Comparison of ENCODE assay signal across 14 cellular contexts in the genomic region with DNA sequence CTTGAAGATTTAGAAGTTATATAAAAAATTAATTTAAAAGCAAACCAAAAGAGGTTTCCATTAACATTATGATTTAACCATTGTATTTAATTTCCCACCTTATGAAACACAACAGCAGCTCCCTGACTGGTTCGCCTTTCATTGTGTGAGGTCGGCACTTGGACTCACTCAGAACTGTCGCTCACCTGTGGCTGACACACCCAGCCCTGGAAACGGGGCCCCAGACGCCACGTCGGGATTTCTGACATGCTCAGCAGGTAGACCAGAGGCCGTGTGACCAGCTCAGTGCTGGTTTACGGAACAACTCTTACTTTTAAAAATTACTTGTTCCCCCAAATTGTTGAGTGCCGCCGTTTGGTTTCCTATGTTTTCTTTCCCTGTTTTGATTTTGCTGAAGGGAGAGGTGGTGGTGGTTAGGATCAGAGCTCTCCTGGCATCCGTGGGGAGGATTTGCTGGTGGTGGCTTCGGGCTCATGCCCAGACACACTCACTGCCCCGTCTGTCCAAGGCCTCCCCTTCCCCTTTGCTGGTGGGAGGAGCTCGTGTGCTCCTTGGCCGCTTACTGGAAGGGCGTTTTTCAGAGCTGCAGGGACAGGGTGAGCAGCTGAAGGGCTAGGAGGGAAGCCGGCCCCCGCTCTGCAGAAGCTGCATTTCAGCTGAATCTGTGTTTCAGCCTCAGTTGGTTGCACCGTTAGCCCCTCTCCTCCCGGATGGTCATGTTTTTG. TPM values are rescaled to one million over a fixed set of nuclear protein-coding genes. Genes with fewer than 3 reads are reported as not detected.
DNase-seq lines count a peak whose midpoint lies in the region; ATAC-seq, FAIRE-seq and TF ChIP-seq lines count a peak whose summit lies in the region.
"Had no signal": no experiment of that assay in that cellular context is flagged by ENCODE, and none has a peak within 500 bp of the region (broad histone marks: within the 10 kb centered on the region; RNA-seq: fewer than 3 reads in every experiment).

No MANE protein-coding gene starts in this region.

- H3K27ac ChIP-seq in PC-3 (ENCODE audit: low read length) (no peak overlapping the region), mesendoderm (ENCODE audit: low read depth, low read length) (no peak overlapping the region)
- H3K27ac ChIP-seq: left lung had no signal

- H2BK120ac ChIP-seq in mesendoderm (ENCODE audit: low read depth, low read length): no peak overlapping the region

- CTCF ChIA-PET in PC-3 (lab: Charles Lee): no interaction called here

- no peaks in the 10 kb centered on the region for H3K9me3 Mint-ChIP-seq in effector memory CD8-positive, alpha-beta T cell

- TF ChIP-seq POLR2A in GM12892 (IDR thresholded peaks at IDR 0.05; ENCODE audit: low read depth, low read length): no peak

- TF ChIP-seq CTCF in PC-3 (conservative IDR thresholded peaks at IDR 0.05; ENCODE audit: low read depth, low read length): no peak

- no CpG with 5 or more reads among the region's 21 CpGs for WGBS in mesendoderm (ENCODE audit: extremely low coverage, insufficient coverage, low lambda C conversion rate)

- TSS peak; percentile 5 for BruUV-seq in PC-3 (replicated peaks; lab: Mats Ljungman, UMichigan)

- H4K8ac ChIP-seq in mesendoderm (ENCODE audit: low read depth, low read length): no peak overlapping the region

- H3K23ac ChIP-seq in mesendoderm (ENCODE audit: low read length): no peak overlapping the region

- H2BK5ac ChIP-seq in mesendoderm (ENCODE audit: low read length): no peak overlapping the region

- no peak overlapping the region for H2AFZ ChIP-seq in PC-3 (ENCODE audit: low read length)

- no peaks in the 10 kb centered on the region for H3K9me3 ChIP-seq in PC-3 (ENCODE audit: low read length)
- H3K9me3 ChIP-seq: left lung had no signal

- peaks cover 14% of the 10 kb centered on the region for H3K79me1 ChIP-seq in mesendoderm (ENCODE audit: low read length)

- DNase-seq in NCI-H510A treated with DMSO at 0.1 percent for 48 hours (lab: John Stamatoyannopoulos, UW): peak; percentile 16
- no peak for DNase-seq in NCI-H510A (lab: John Stamatoyannopoulos, UW)
- no peak for DNase-seq in PC-3
- no peak for DNase-seq in effector memory CD8-positive, alpha-beta T cell
- no peak for DNase-seq in mesendoderm
- no peak for DNase-seq in GM12892 (ENCODE audit: insufficient read length)
- DNase-seq in SK-N-DZ (ENCODE audit: low spot score): no peak
- DNase-seq: dermis blood vessel endothelial cell, NCI-H2081 treated with DMSO at 0.1 percent for 48 hours had no signal

- peak overlapping the region; percentile 42 for H3K56ac ChIP-seq in mesendoderm (ENCODE audit: low read length)

- H3K27ac Mint-ChIP-seq in effector memory CD8-positive, alpha-beta T cell: peak overlapping the region; percentile 48 to 77

- H3K27me3 ChIP-seq in PC-3 (ENCODE audit: low read length) (no peaks in the 10 kb centered on the region), mesendoderm (ENCODE audit: insufficient read depth, low read length, poor library complexity) (no peaks in the 10 kb centered on the region)
- H3K27me3 ChIP-seq: left lung had no signal

- H3K36me3 Mint-ChIP-seq in effector memory CD8-positive, alpha-beta T cell (ENCODE audit: insufficient read depth): peaks cover 47% of the 10 kb centered on the region

- intact Hi-C loops in PC-3 (cut with micrococcal nuclease): no loop called here

- no peak overlapping the region for H2BK15ac ChIP-seq in mesendoderm (replicated peaks; ENCODE audit: low read depth)

- FAIRE-seq in GM12892 (lab: Jason Lieb, UNC): no peak
- FAIRE-seq: A204.1, frontal cortex had no signal

- no peak overlapping the region for H3K18ac ChIP-seq in mesendoderm (ENCODE audit: low read length)

- no peak overlapping the region for H4K5ac ChIP-seq in mesendoderm (ENCODE audit: low read length)

- POLR2A ChIA-PET in PC-3 (lab: Charles Lee; ENCODE audit: unreplicated experiment): interaction anchor here (0.6 kb wide), 1 partner anchor 349 kb away, joined by 4 read pairs; no protein-coding TSS in a partner anchor

- no peak overlapping the region for H2AK5ac ChIP-seq in mesendoderm (ENCODE audit: low read length)

- no peak for ATAC-seq in PC-3
- ATAC-seq in effector memory CD8-positive, alpha-beta T cell (replicated peaks): no peak
- ATAC-seq in HG02678 (IDR thresholded peaks at IDR 0.05; ENCODE audit: unreplicated experiment): no peak

- no peaks in the 10 kb centered on the region for H3K9me2 ChIP-seq in PC-3 (replicated peaks; ENCODE audit: low read length)

- H3K4me2 ChIP-seq in PC-3 (ENCODE audit: low read length) (no peak overlapping the region), mesendoderm (ENCODE audit: low read length) (no peak overlapping the region)

- no peaks in the 10 kb centered on the region for H3F3A ChIP-seq in PC-3 (ENCODE audit: low read length, unreplicated experiment)

- H3K4ac ChIP-seq in mesendoderm (ENCODE audit: low read depth, low read length): no peak overlapping the region

- no peak overlapping the region for H3K4me3 ChIP-seq in PC-3 (ENCODE audit: low read length)
- no peak overlapping the region for H3K4me3 ChIP-seq in mesendoderm (ENCODE audit: low read length)
- H3K4me3 ChIP-seq: left lung had no signal

- peaks cover 32 to 41% of the 10 kb centered on the region in 2 donors for H3K4me1 Mint-ChIP-seq in effector memory CD8-positive, alpha-beta T cell (ENCODE audit: low read depth in 2 of 2)

- H3K9ac ChIP-seq in PC-3 (ENCODE audit: low read length): no peak overlapping the region
- no peak overlapping the region for H3K9ac ChIP-seq in mesendoderm (ENCODE audit: low read length)

- H4K20me1 ChIP-seq in PC-3 (ENCODE audit: low read length): peaks cover 8% of the 10 kb centered on the region; the same call in 1 of the 2 replicates

- H3K36me3 ChIP-seq in PC-3 (ENCODE audit: low read depth, low read length) (peaks cover 6% of the 10 kb centered on the region), mesendoderm (ENCODE audit: control insufficient read depth, insufficient read depth, low read length) (peaks cover 16% of the 10 kb centered on the region)

- H3K27me3 Mint-ChIP-seq in effector memory CD8-positive, alpha-beta T cell: no peaks in the 10 kb centered on the region

- H3K4me1 ChIP-seq in PC-3 (ENCODE audit: insufficient read depth, low read length) (0 out of 2 replicates have a peak, but pooled peaks cover 7% of the 10 kb centered on the region), mesendoderm (ENCODE audit: control insufficient read depth, low read depth, low read length) (no peaks in the 10 kb centered on the region)

- H3K4me3 Mint-ChIP-seq in effector memory CD8-positive, alpha-beta T cell: no peak overlapping the region

- peaks cover 28% of the 10 kb centered on the region; the same call in 1 of the 2 replicates for H3K79me2 ChIP-seq in PC-3 (ENCODE audit: low read length)
- peaks cover 12% of the 10 kb centered on the region for H3K79me2 ChIP-seq in mesendoderm (ENCODE audit: control insufficient read depth, insufficient read depth, low read length)

RNA-seq across cellular contexts. Expression of a gene that starts 59.2 kb away (rescaled TPM):
- total RNA-seq in PC-3 (2014; rRNA removed): 0.87 and 2.6 TPM in 2 replicates
- polyA plus RNA-seq in mesendoderm (2013, experiment 1 of 2): 0.20 TPM
- polyA plus RNA-seq in mesendoderm (2013, experiment 2 of 2): 0.22 TPM
- polyA plus RNA-seq in GM12892 (2012; ENCODE audit: missing spikeins): not detected
- 14.2 and 15.1 TPM in 2 replicates for polyA plus RNA-seq in SK-N-DZ (2014; cell fraction: cytosol; rRNA removed)
- polyA plus RNA-seq in SK-N-DZ (2014; cell fraction: nucleus; rRNA removed): 9.1 and 13.0 TPM in 2 replicates
- total RNA-seq: LHCN-M2 had no signal
